1 cellular context compared by ENCODE assay signal in the genomic region with DNA sequence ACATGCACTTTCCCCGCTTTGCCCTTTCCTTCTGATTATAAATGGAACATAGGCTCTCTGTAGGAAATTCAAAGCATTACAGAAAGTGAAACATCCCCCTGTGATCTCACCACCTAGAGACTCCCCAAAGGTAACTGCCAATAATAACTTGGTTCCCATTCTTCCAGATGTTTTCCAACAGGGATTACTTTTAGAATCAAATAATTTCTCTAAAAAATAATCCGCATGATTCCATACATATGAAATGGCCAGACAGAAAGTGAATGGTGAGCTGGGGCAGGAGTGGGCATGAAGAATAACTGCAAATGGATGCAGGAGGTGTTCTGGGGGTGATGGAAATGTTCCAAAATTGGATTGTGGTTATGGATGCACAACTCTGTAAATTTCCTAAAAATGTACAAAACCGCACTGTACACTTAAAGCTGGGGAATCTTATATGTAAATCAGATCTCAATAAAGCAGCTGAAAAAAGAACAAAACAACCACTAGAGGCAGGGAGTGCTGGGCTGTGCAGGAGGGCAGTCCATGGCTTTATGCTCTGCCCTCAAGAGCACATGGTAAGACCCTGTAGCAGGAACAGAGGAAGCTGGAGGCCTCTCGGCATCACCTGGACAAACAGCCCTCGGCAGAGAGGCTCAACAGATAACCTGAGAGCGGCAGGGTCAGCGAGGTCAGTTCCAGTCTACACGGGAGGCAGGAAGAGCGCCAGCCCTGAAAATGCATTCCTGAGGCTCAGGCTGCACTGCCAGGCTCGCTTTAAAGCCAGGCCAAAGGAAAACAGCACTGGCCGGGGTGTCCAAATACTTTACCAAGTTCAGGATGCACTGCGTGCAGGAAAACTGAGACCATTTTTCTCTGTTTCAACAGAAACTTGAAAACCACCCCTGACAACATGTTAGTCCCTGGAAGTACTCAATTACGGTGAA.
TF ChIP-seq lines count a peak whose summit lies in the region.

No MANE protein-coding gene starts in this region.

TF ChIP-seq in endothelial cell of umbilical vein, 7 proteins besides CTCF, POLR2A, EP300 and RAD21 (continued from another document):
- TF ChIP-seq GATA2 (IDR thresholded peaks at IDR 0.05; ENCODE audit: insufficient read depth, insufficient read length, low read depth, low read length), result no peak
- TF ChIP-seq EZH2 (IDR thresholded peaks at IDR 0.05; ENCODE audit: borderline replicate concordance, low read depth, low read length, severe bottlenecking), result no peak
- no peak for TF ChIP-seq JUN (IDR thresholded peaks at IDR 0.05; ENCODE audit: borderline replicate concordance, insufficient read depth, insufficient read length, low read depth)
